ENCODE assay signal across 16 cellular contexts in genomic region chr15:28097656-28098359, GRCh38. TPM values are rescaled to one million over a fixed set of nuclear protein-coding genes. Genes with fewer than 3 reads are reported as not detected.
DNase-seq lines count a peak whose midpoint lies in the region; ATAC-seq and TF ChIP-seq lines count a peak whose summit lies in the region.
"Had no signal": no experiment of that assay in that cellular context is flagged by ENCODE, and none has a peak within 500 bp of the region (broad histone marks: within the 10 kb centered on the region; RNA-seq: fewer than 3 reads in every experiment).

No MANE protein-coding gene starts in this region.

- POLR2A ChIA-PET in activated CD4-positive, alpha-beta T cell treated with anti-CD3 and anti-CD28 coated beads, Interleukin-2, amount 10 ng/mL, durations not matched to agents 7 days and 5 days (lab: Charles Lee): no interaction called here

- H3K9me3 Mint-ChIP-seq in activated CD4-positive, alpha-beta T cell treated with anti-CD3 and anti-CD28 coated beads, Interleukin-2, amount 10 ng/mL, durations not matched to agents 7 days and 5 days: no peaks in the 10 kb centered on the region
- H3K9me3 Mint-ChIP-seq in IgD-negative memory B cell (peaks cover 0 to 7% (median 0%) of the 10 kb centered on the region in 3 donors), chondrocyte (ENCODE audit: low read depth) (no peaks in the 10 kb centered on the region)

- ATAC-seq in HG03571 (IDR thresholded peaks at IDR 0.05; ENCODE audit: unreplicated experiment) (no peak), HG02610 (IDR thresholded peaks at IDR 0.05; ENCODE audit: unreplicated experiment) (no peak)
- ATAC-seq: pancreas had no signal

- CTCF ChIA-PET in activated CD4-positive, alpha-beta T cell treated with anti-CD3 and anti-CD28 coated beads, Interleukin-2, amount 10 ng/mL, durations not matched to agents 7 days and 5 days (lab: Charles Lee): interaction anchor here (1.7 kb wide), 2 partner anchors 12 to 29 kb away, joined by 5 read pairs; no protein-coding TSS in a partner anchor

- no peak overlapping the region for H3K27ac Mint-ChIP-seq in activated CD4-positive, alpha-beta T cell treated with anti-CD3 and anti-CD28 coated beads, Interleukin-2, amount 10 ng/mL, durations not matched to agents 7 days and 5 days
- peak overlapping the region in 2 of 3 donors; percentile 32 to 81 for H3K27ac Mint-ChIP-seq in IgD-negative memory B cell
- H3K27ac Mint-ChIP-seq in chondrocyte (ENCODE audit: unreplicated experiment): peak overlapping the region; percentile 53

- H3K4me1 Mint-ChIP-seq in activated CD4-positive, alpha-beta T cell treated with anti-CD3 and anti-CD28 coated beads, Interleukin-2, amount 10 ng/mL, durations not matched to agents 7 days and 5 days: peaks cover 26% of the 10 kb centered on the region
- peaks cover 13 to 33% (median 28%) of the 10 kb centered on the region in 3 donors for H3K4me1 Mint-ChIP-seq in IgD-negative memory B cell
- peaks cover 35% of the 10 kb centered on the region for H3K4me1 Mint-ChIP-seq in chondrocyte (ENCODE audit: low read depth)

- peaks cover 2% of the 10 kb centered on the region for H3K36me3 Mint-ChIP-seq in activated CD4-positive, alpha-beta T cell treated with anti-CD3 and anti-CD28 coated beads, Interleukin-2, amount 10 ng/mL, durations not matched to agents 7 days and 5 days (ENCODE audit: low read depth)
- H3K36me3 Mint-ChIP-seq in IgD-negative memory B cell (no peaks in the 10 kb centered on the region), chondrocyte (ENCODE audit: low read depth) (no peaks in the 10 kb centered on the region)

- peaks cover 60% of the 10 kb centered on the region for H3K27me3 Mint-ChIP-seq in activated CD4-positive, alpha-beta T cell treated with anti-CD3 and anti-CD28 coated beads, Interleukin-2, amount 10 ng/mL, durations not matched to agents 7 days and 5 days
- H3K27me3 Mint-ChIP-seq in IgD-negative memory B cell: peaks cover 62% of the 10 kb centered on the region
- no peaks in the 10 kb centered on the region for H3K27me3 Mint-ChIP-seq in chondrocyte (ENCODE audit: low read depth)

- peak overlapping the region; percentile 56 for H3K4me3 Mint-ChIP-seq in activated CD4-positive, alpha-beta T cell treated with anti-CD3 and anti-CD28 coated beads, Interleukin-2, amount 10 ng/mL, durations not matched to agents 7 days and 5 days
- H3K4me3 Mint-ChIP-seq in IgD-negative memory B cell (peak overlapping the region; percentile 69 to 74 (median 72)), chondrocyte (ENCODE audit: unreplicated experiment) (peak overlapping the region; percentile 56)

- TF ChIP-seq CTCF in chondrocyte (IDR thresholded peaks at IDR 0.05): no peak

- peak; percentile 4 for DNase-seq in activated CD4-positive, alpha-beta T cell treated with anti-CD3 and anti-CD28 coated beads, Interleukin-2, amount 10 ng/mL, durations not matched to agents 7 days and 5 days
- no peak for DNase-seq in activated CD4-positive, alpha-beta T cell treated with anti-CD3 and anti-CD28 coated beads for 48 hours
- DNase-seq in chondrocyte (ENCODE audit: low spot score) (no peak), retina (peak; percentile 30), H4 (ENCODE audit: low spot score) (no peak)
- DNase-seq: activated effector memory CD4-positive, alpha-beta T cell treated with anti-CD3 and anti-CD28 coated beads, Interleukin-2, amount 50 U/mL, for 16 hours; central memory CD4-positive, alpha-beta T cell; esophagus squamous epithelium; NCI-H2081 treated with DMSO at 0.1 percent for 48 hours; SHP77; stimulated activated CD4-positive, alpha-beta T cell treated with anti-CD3 and anti-CD28 coated beads, Interleukin-1b, Interleukin-23, amount 100 ng/mL, for 48 hours; uterus had no signal

RNA-seq across cellular contexts. Expression of gene OCA2, which starts 1.3 kb away (rescaled TPM):
- total RNA-seq in activated CD4-positive, alpha-beta T cell treated with anti-CD3 and anti-CD28 coated beads, Interleukin-2, amount 10 ng/mL, durations not matched to agents 7 days and 5 days: not detected
- not detected for polyA plus RNA-seq in IgD-negative memory B cell
- total RNA-seq in chondrocyte: 0.75 to 3.3 TPM (median 0.82 TPM) in 3 replicates
- total RNA-seq in H4 (2014; rRNA removed; shearing (Covaris generic)): 0.12 TPM in 1 of 2 replicates, not detected in the other

Comparison
In these comparisons a context has a peak if more than half of its experiments do, and no peak if none do; other contexts are left out.
1. DNase-seq: peak in activated CD4-positive, alpha-beta T cell treated with anti-CD3 and anti-CD28 coated beads, Interleukin-2, amount 10 ng/mL, durations not matched to agents 7 days and 5 days (single experiment) and retina (single experiment); none in activated CD4-positive, alpha-beta T cell treated with anti-CD3 and anti-CD28 coated beads for 48 hours (single experiment), chondrocyte (single experiment) and H4 (single experiment).
2. Peak in every context shown above with its lines, with median percentiles within 50 percentile points of each other: H3K4me3 Mint-ChIP-seq.